23 cellular contexts compared by ENCODE assay signal in genomic region chr1:47787560-47787959, GRCh38.
"Had no signal": no experiment of that assay in that cellular context is flagged by ENCODE, and none has a peak within 500 bp of the region (broad histone marks: within the 10 kb centered on the region; RNA-seq: fewer than 3 reads in every experiment).

No MANE protein-coding gene starts in this region.

- H3K27me3 ChIP-seq: esophagus squamous epithelium, gastrocnemius medialis, heart right ventricle, left lung had no signal

- ATAC-seq: gastrocnemius medialis, heart right ventricle, left cardiac atrium, left lung, left ventricle myocardium superior, lower lobe of right lung had no signal

- DNase-seq: dermis blood vessel endothelial cell; dorsolateral prefrontal cortex; effector CD4-positive, alpha-beta T cell; effector memory CD4-positive, alpha-beta T cell; esophagus squamous epithelium; foreskin fibroblast; foreskin melanocyte; gastrocnemius medialis; glutamatergic neuron; head of caudate nucleus; heart right ventricle; hippocampal formation; left cardiac atrium; left lung; left ventricle myocardium superior; lower lobe of right lung; mesenchymal stem cell had no signal

- H3K27ac Mint-ChIP-seq: mesothelial cell of epicardium had no signal

- H3K9me3 ChIP-seq: esophagus squamous epithelium, gastrocnemius medialis, heart right ventricle, left lung, lower lobe of right lung had no signal

- H3K4me3 ChIP-seq: coronary artery, dorsolateral prefrontal cortex, esophagus squamous epithelium, gastrocnemius medialis, heart right ventricle, left lung, lower lobe of right lung had no signal

- H3K4me1 Mint-ChIP-seq: mesothelial cell of epicardium had no signal

- H3K4me3 Mint-ChIP-seq: mesothelial cell of epicardium had no signal

- H3K9me3 Mint-ChIP-seq: mesothelial cell of epicardium had no signal

- H3K27ac ChIP-seq: dorsolateral prefrontal cortex, esophagus squamous epithelium, gastrocnemius medialis, heart right ventricle, left lung, lower lobe of right lung had no signal

- FAIRE-seq: colon, endothelial cell of umbilical vein, islet of Langerhans, keratinocyte had no signal

- H3K36me3 ChIP-seq: esophagus squamous epithelium, gastrocnemius medialis, heart right ventricle, left lung, lower lobe of right lung had no signal

- H3K36me3 Mint-ChIP-seq: mesothelial cell of epicardium had no signal
